In genomic region chr6:81515562-81516453, GRCh38 we compare ENCODE assay signal across 22 cellular contexts.
DNase-seq lines count a peak whose midpoint lies in the region; ATAC-seq and TF ChIP-seq lines count a peak whose summit lies in the region.
"Had no signal": no experiment of that assay in that cellular context is flagged by ENCODE, and none has a peak within 500 bp of the region (broad histone marks: within the 10 kb centered on the region; RNA-seq: fewer than 3 reads in every experiment).

No MANE protein-coding gene starts in this region.

- H2AFZ ChIP-seq in fibroblast of lung (ENCODE audit: low read length), result peak overlapping the region; percentile 14

- H3K36me3 ChIP-seq in fibroblast of lung (ENCODE audit: control insufficient read depth, insufficient read depth, low read length), result no peaks in the 10 kb centered on the region
- H3K36me3 ChIP-seq: upper lobe of right lung had no signal

- H3K27ac Mint-ChIP-seq in activated T-helper 1 cell treated with anti-CD3 and anti-CD28 coated beads, Interleukin-12 subunit alpha, Interleukin-12 subunit beta, Interleukin-2, Interleukin-4 antibody, amounts not matched to agents 30 ng/mL and 10 ng/mL and 1 ng/mL, durations not matched to agents 14 hours and 24 hours and 36 hours, result no peak overlapping the region

- H3K9ac ChIP-seq in fibroblast of lung (ENCODE audit: insufficient read depth, low read length), result no peak overlapping the region

- no peaks in the 10 kb centered on the region for H3K27me3 Mint-ChIP-seq in activated T-helper 1 cell treated with anti-CD3 and anti-CD28 coated beads, Interleukin-12 subunit alpha, Interleukin-12 subunit beta, Interleukin-2, Interleukin-4 antibody, amounts not matched to agents 30 ng/mL and 10 ng/mL and 1 ng/mL, durations not matched to agents 14 hours and 24 hours and 36 hours (ENCODE audit: insufficient read depth)
- H3K27me3 Mint-ChIP-seq: activated CD4-positive, alpha-beta T cell treated with anti-CD3 and anti-CD28 coated beads, Interleukin-2, amount 10 ng/mL, durations not matched to agents 7 days and 5 days; naive thymus-derived CD8-positive, alpha-beta T cell had no signal

- H3K36me3 Mint-ChIP-seq in activated T-helper 1 cell treated with anti-CD3 and anti-CD28 coated beads, Interleukin-12 subunit alpha, Interleukin-12 subunit beta, Interleukin-2, Interleukin-4 antibody, amounts not matched to agents 30 ng/mL and 10 ng/mL and 1 ng/mL, durations not matched to agents 14 hours and 24 hours and 36 hours (ENCODE audit: low read depth), result no peaks in the 10 kb centered on the region
- H3K36me3 Mint-ChIP-seq: naive thymus-derived CD8-positive, alpha-beta T cell had no signal

- ATAC-seq in HG02938 (IDR thresholded peaks at IDR 0.05; ENCODE audit: unreplicated experiment) (no peak), HG03565 (IDR thresholded peaks at IDR 0.05; ENCODE audit: unreplicated experiment) (no peak)
- ATAC-seq: foreskin keratinocyte; naive thymus-derived CD8-positive, alpha-beta T cell; upper lobe of right lung had no signal

- H3K9me3 Mint-ChIP-seq in activated T-helper 1 cell treated with anti-CD3 and anti-CD28 coated beads, Interleukin-12 subunit alpha, Interleukin-12 subunit beta, Interleukin-2, Interleukin-4 antibody, amounts not matched to agents 30 ng/mL and 10 ng/mL and 1 ng/mL, durations not matched to agents 14 hours and 24 hours and 36 hours, result no peaks in the 10 kb centered on the region

- no peak overlapping the region for H3K4me3 ChIP-seq in fibroblast of lung (replicated peaks in 1 of 4; ENCODE audit: control extremely low read depth in 1 of 4, insufficient read depth in 1 of 4, low read depth in 3 of 4, low read length in 4 of 4)
- H3K4me3 ChIP-seq: smooth muscle cell, upper lobe of right lung had no signal

- no peak overlapping the region for H3K27ac ChIP-seq in fibroblast of lung (ENCODE audit: insufficient read depth, low read length)
- H3K27ac ChIP-seq: foreskin keratinocyte, upper lobe of right lung had no signal

- no peak overlapping the region for H3K4me3 Mint-ChIP-seq in activated T-helper 1 cell treated with anti-CD3 and anti-CD28 coated beads, Interleukin-12 subunit alpha, Interleukin-12 subunit beta, Interleukin-2, Interleukin-4 antibody, amounts not matched to agents 30 ng/mL and 10 ng/mL and 1 ng/mL, durations not matched to agents 14 hours and 24 hours and 36 hours
- H3K4me3 Mint-ChIP-seq: activated CD4-positive, alpha-beta T cell treated with anti-CD3 and anti-CD28 coated beads, Interleukin-2, amount 10 ng/mL, durations not matched to agents 7 days and 5 days; naive thymus-derived CD8-positive, alpha-beta T cell had no signal

- H3K4me2 ChIP-seq in fibroblast of lung (ENCODE audit: extremely low read depth, insufficient read depth, low read length), result no peak overlapping the region
- H3K4me2 ChIP-seq: smooth muscle cell had no signal

- no peaks in the 10 kb centered on the region for H3K9me3 ChIP-seq in fibroblast of lung (ENCODE audit: control insufficient read depth, insufficient read depth, low read depth, low read length)
- H3K9me3 ChIP-seq: upper lobe of right lung had no signal

- no peaks in the 10 kb centered on the region for H3K4me1 ChIP-seq in fibroblast of lung (ENCODE audit: control insufficient read depth, extremely low read depth, insufficient read depth, low read length)
- H3K4me1 ChIP-seq: foreskin keratinocyte, upper lobe of right lung had no signal

- no peaks in the 10 kb centered on the region for H4K20me1 ChIP-seq in fibroblast of lung (ENCODE audit: control insufficient read depth, extremely low read depth, insufficient read depth, low read length)

- no peaks in the 10 kb centered on the region for H3K79me2 ChIP-seq in fibroblast of lung (ENCODE audit: control insufficient read depth, insufficient read depth, low read length)

- intact Hi-C loops in activated T-helper 1 cell treated with anti-CD3 and anti-CD28 coated beads, Interleukin-12 subunit alpha, Interleukin-12 subunit beta, Interleukin-2, Interleukin-4 antibody, amounts not matched to agents 30 ng/mL and 10 ng/mL and 1 ng/mL, durations not matched to agents 14 hours and 24 hours and 36 hours (cut with micrococcal nuclease), result no loop called here

- DNase-seq in AG08395 (ENCODE audit: low spot score), result peak; percentile 42
- peak; percentile 54 for DNase-seq in GM04504 (ENCODE audit: low read depth)
- peak in 1 of 2 donors; percentile 79 for DNase-seq in fibroblast of lung (ENCODE audit: low read depth in 2 of 2)
- DNase-seq in non-pigmented ciliary epithelial cell (ENCODE audit: low read depth), result peak; percentile 3
- no peak for DNase-seq in activated T-helper 1 cell treated with anti-CD3 and anti-CD28 coated beads, Interleukin-12 subunit alpha, Interleukin-12 subunit beta, Interleukin-2, Interleukin-4 antibody, amounts not matched to agents 30 ng/mL and 10 ng/mL and 1 ng/mL, durations not matched to agents 14 hours and 24 hours and 36 hours (ENCODE audit: low spot score)
- DNase-seq in GM10266 (ENCODE audit: extremely low spot score), result no peak
- DNase-seq: activated CD4-positive, alpha-beta T cell treated with anti-CD3 and anti-CD28 coated beads, Interleukin-2, amount 10 ng/mL, durations not matched to agents 7 days and 5 days; activated CD8-positive, alpha-beta memory T cell treated with anti-CD3 and anti-CD28 coated beads, Interleukin-2, amount 50 U/mL, for 4 hours; activated naive CD4-positive, alpha-beta T cell; amygdala; effector CD8-positive, alpha-beta T cell; foreskin keratinocyte; KBM-7; naive thymus-derived CD8-positive, alpha-beta T cell; NCI-H1048; NCI-H2029; NCI-H446 treated with DMSO at 0.1 percent for 48 hours; stimulated activated CD4-positive, alpha-beta T cell treated with anti-CD3 and anti-CD28 coated beads, Interleukin-4, amount 100 ng/mL, for 24 hours; upper lobe of right lung had no signal

- no peaks in the 10 kb centered on the region for H3K27me3 ChIP-seq in fibroblast of lung (ENCODE audit: control insufficient read depth, insufficient read depth, low read length)
- H3K27me3 ChIP-seq: foreskin keratinocyte, upper lobe of right lung had no signal

- no peak for TF ChIP-seq CTCF in fibroblast of lung (conservative IDR thresholded peaks at IDR 0.05 in 1 of 2, IDR thresholded peaks at IDR 0.05 in 1 of 2; ENCODE audit: low read depth in 1 of 2, low read length in 2 of 2)
- TF ChIP-seq CTCF in GM10266 (IDR thresholded peaks at IDR 0.05; ENCODE audit: control insufficient read depth, insufficient read depth, low read depth, missing control alignments), result no peak

- H3K4me1 Mint-ChIP-seq in activated T-helper 1 cell treated with anti-CD3 and anti-CD28 coated beads, Interleukin-12 subunit alpha, Interleukin-12 subunit beta, Interleukin-2, Interleukin-4 antibody, amounts not matched to agents 30 ng/mL and 10 ng/mL and 1 ng/mL, durations not matched to agents 14 hours and 24 hours and 36 hours (ENCODE audit: low read depth), result no peaks in the 10 kb centered on the region
- H3K4me1 Mint-ChIP-seq: activated CD4-positive, alpha-beta T cell treated with anti-CD3 and anti-CD28 coated beads, Interleukin-2, amount 10 ng/mL, durations not matched to agents 7 days and 5 days; naive thymus-derived CD8-positive, alpha-beta T cell had no signal

Comparison
In these comparisons a context has a peak if more than half of its experiments do, and no peak if none do; other contexts are left out.
1. DNase-seq: peak in AG08395 (single experiment), GM04504 (single experiment) and non-pigmented ciliary epithelial cell (single experiment); none in activated T-helper 1 cell treated with anti-CD3 and anti-CD28 coated beads, Interleukin-12 subunit alpha, Interleukin-12 subunit beta, Interleukin-2, Interleukin-4 antibody, amounts not matched to agents 30 ng/mL and 10 ng/mL and 1 ng/mL, durations not matched to agents 14 hours and 24 hours and 36 hours (single experiment) and GM10266 (single experiment).